Comparison of ENCODE assay signal across 8 cellular contexts in the genomic region with DNA sequence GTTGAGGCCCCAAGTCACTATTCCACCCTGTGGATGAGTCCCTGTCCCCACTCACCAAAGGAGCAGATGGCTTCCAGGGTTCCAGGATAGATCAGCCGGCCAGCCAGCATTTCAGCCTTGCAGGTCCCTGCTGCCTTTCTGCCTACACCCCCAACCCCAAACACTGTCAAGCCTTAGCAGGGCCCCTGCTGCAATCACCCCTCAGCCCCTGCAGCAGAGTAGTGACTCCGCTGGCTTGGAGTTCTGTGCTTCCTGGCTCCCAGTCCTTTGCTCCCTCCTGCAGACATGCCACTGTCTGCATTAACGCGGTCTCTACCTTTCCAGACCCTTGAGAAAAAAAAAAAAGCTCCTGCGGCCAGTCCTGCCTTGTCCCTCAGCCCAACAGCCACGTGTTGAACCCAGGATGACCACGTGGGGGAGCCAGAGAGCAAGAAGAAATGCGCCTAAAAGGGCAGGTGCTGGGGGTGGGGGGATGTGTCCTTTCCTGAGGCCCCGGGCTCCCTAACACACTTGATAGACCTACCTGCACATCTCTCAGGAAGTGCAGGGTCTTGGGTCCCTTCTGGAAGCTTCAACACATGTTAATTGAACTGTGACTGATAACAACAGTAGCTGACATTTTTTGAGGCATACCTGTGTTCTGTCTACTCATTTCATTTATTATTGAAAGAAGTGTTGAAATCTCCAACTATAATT. TPM values are rescaled to one million over a fixed set of nuclear protein-coding genes. Genes with fewer than 3 reads are reported as not detected.
DNase-seq lines count a peak whose midpoint lies in the region; ATAC-seq and TF ChIP-seq lines count a peak whose summit lies in the region.

No MANE protein-coding gene starts in this region.

- CTCF ChIA-PET in BJ (lab: Yijun Ruan, JAX) = interaction anchor here (0.6 to 3.9 kb wide), 34 partner anchors 10 to 437 kb away, joined by 3 to 50 read pairs (median 6); a partner anchor contains a TSS

- ATAC-seq in GM21723 (IDR thresholded peaks at IDR 0.05; ENCODE audit: unreplicated experiment) (peak; percentile 70), left colon (peak; percentile 62), GM21381 (IDR thresholded peaks at IDR 0.05; ENCODE audit: unreplicated experiment) (no peak)

- TF ChIP-seq CTCF in BJ (IDR thresholded peaks at IDR 0.05; ENCODE audit: insufficient read depth, low read depth, low read length) = peak; percentile 94

- POLR2A ChIA-PET in BJ (lab: Charles Lee) = interaction anchor here (0.7 kb wide), 1 partner anchor 48 kb away, joined by 4 read pairs; no protein-coding TSS in a partner anchor

- no peak for DNase-seq in BJ (ENCODE audit: low read depth)
- peak; percentile 50 for DNase-seq in NCI-H2107 treated with DMSO at 0.1 percent for 48 hours (lab: John Stamatoyannopoulos, UW; ENCODE audit: unreplicated experiment)
- peak; percentile 72 for DNase-seq in activated CD4-positive, CD25-positive, alpha-beta regulatory T cell treated with anti-CD3 and anti-CD28 coated beads, Interleukin-2, amount 50 U/mL, for 16 hours (ENCODE audit: low read depth, low spot score)
- DNase-seq in central memory CD4-positive, alpha-beta T cell = peak; percentile 70
- DNase-seq in left colon = peak in 1 of 2 donors; percentile 82
- DNase-seq in stimulated activated CD4-positive, alpha-beta T cell treated with anti-CD3 and anti-CD28 coated beads, TNF-alpha, amount 100 ng/mL, for 1 hour (ENCODE audit: low read depth in 3 of 3, low spot score in 1 of 3) = peak; percentile 43 to 83 (median 74)

- no peak overlapping the region for H3K4me3 ChIP-seq in BJ (ENCODE audit: low read depth, low read length)

- intact Hi-C loops in left colon (cut with DNase I, micrococcal nuclease) = loop anchor here in 1 of 2 donors (5.0 kb wide), 1 partner anchor 38 kb away; no protein-coding TSS in a partner anchor

- peaks cover 3% of the 10 kb centered on the region; the same call in 1 of the 2 replicates for H3K27me3 ChIP-seq in BJ (ENCODE audit: control insufficient read depth, insufficient read depth, low read length)

- H3K36me3 ChIP-seq in BJ (ENCODE audit: control insufficient read depth, insufficient read depth, low read length) = no peaks in the 10 kb centered on the region

RNA-seq across cellular contexts. Expression of a gene that starts 37.4 kb away (rescaled TPM):
- 1.2 and 2.1 TPM in 2 replicates for polyA plus RNA-seq in BJ (2011; rRNA removed)
- 1.6 and 2.0 TPM in 2 replicates for polyA minus RNA-seq in BJ (2011; rRNA and poly(A)+ RNA removed)
- total RNA-seq in left colon = 1 to 10 TPM; 3.3 to 7.7 TPM
